In the genomic region with DNA sequence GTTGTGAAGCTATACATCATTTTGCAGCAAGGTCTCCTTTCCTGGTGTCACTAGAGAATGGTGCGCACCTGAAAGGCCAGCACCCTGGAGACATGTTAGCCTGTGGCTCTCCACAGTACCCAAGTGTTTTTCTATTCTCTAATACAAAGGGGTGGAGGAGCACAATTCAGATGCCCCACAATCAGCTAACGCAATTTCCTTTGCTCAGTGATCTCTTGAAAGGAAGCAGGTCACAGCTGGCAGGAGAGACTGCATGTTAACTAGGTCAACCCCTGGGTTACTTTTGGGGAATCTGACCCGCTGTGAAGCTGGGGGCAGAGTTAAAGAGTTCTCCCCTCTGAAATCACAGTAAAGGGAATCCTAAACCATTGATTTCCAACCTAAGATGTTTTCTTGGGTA, we compare ENCODE assay signal across 16 cellular contexts.
DNase-seq lines count a peak whose midpoint lies in the region; ATAC-seq, FAIRE-seq and TF ChIP-seq lines count a peak whose summit lies in the region.
"Had no signal": no experiment of that assay in that cellular context is flagged by ENCODE, and none has a peak within 500 bp of the region (broad histone marks: within the 10 kb centered on the region; RNA-seq: fewer than 3 reads in every experiment).

No MANE protein-coding gene starts in this region.

- H3K27me3 ChIP-seq in GM23338 (ENCODE audit: insufficient read depth): no peaks in the 10 kb centered on the region

- peak overlapping the region; percentile 52; the same call in 1 of the 2 replicates for H3K27ac ChIP-seq in GM23338 (ENCODE audit: low read depth)

- H4K20me1 ChIP-seq in GM23338 (replicated peaks; ENCODE audit: insufficient read depth): no peaks in the 10 kb centered on the region

- ATAC-seq in GM23338: peak; percentile 94
- ATAC-seq in effector memory CD8-positive, alpha-beta T cell (replicated peaks): peak; percentile 85
- no peak for ATAC-seq in HG02763 (IDR thresholded peaks at IDR 0.05; ENCODE audit: unreplicated experiment)
- no peak for ATAC-seq in HG03571 (IDR thresholded peaks at IDR 0.05; ENCODE audit: unreplicated experiment)
- ATAC-seq: K562 had no signal

- no peak for FAIRE-seq in H54 (lab: Jason Lieb, UNC)
- FAIRE-seq: K562 had no signal

- H2AFZ ChIP-seq in GM23338: 0 out of 2 replicates have a peak overlapping the region, but pooled peaks have one; percentile 7

- TF ChIP-seq POLR2A in H54 (IDR thresholded peaks at IDR 0.05; ENCODE audit: low read depth, low read length): no peak

- H3K36me3 Mint-ChIP-seq in GM23338 (ENCODE audit: low read depth) (no peaks in the 10 kb centered on the region), neural crest cell (ENCODE audit: low read depth) (peaks cover 5% of the 10 kb centered on the region)
- H3K36me3 Mint-ChIP-seq in effector memory CD8-positive, alpha-beta T cell (ENCODE audit: insufficient read depth): peaks cover 9% of the 10 kb centered on the region

- H3K9me2 ChIP-seq in GM23338 (ENCODE audit: insufficient read depth): no peaks in the 10 kb centered on the region

- H3K9me3 Mint-ChIP-seq in GM23338 (no peaks in the 10 kb centered on the region), neural crest cell (peaks cover 4% of the 10 kb centered on the region)
- peaks cover 0 to 3% of the 10 kb centered on the region in 2 donors for H3K9me3 Mint-ChIP-seq in effector memory CD8-positive, alpha-beta T cell

- H3K27ac Mint-ChIP-seq in GM23338: peak overlapping the region; percentile 91
- H3K27ac Mint-ChIP-seq in effector memory CD8-positive, alpha-beta T cell: peak overlapping the region in 1 of 2 donors; percentile 84
- H3K27ac Mint-ChIP-seq in neural crest cell (ENCODE audit: unreplicated experiment): peak overlapping the region; percentile 70
- H3K27ac Mint-ChIP-seq: CD4-positive, CD25-positive, alpha-beta regulatory T cell had no signal

- no peaks in the 10 kb centered on the region for H3K79me2 ChIP-seq in GM23338 (replicated peaks; ENCODE audit: insufficient read depth)

- H3K4me3 Mint-ChIP-seq in GM23338 (no peak overlapping the region), neural crest cell (peak overlapping the region; percentile 35)
- H3K4me3 Mint-ChIP-seq in effector memory CD8-positive, alpha-beta T cell: no peak overlapping the region
- H3K4me3 Mint-ChIP-seq: CD4-positive, CD25-positive, alpha-beta regulatory T cell had no signal

- DNase-seq in GM23338 (ENCODE audit: low spot score) (peak; percentile 46), NCI-H69 (lab: John Stamatoyannopoulos, UW) (peak; percentile 47), neural crest cell (ENCODE audit: low read depth, low spot score) (no peak), H54 (ENCODE audit: insufficient read length, low spot score) (no peak)
- no peak for DNase-seq in effector memory CD8-positive, alpha-beta T cell
- DNase-seq: AML-193; CD4-positive, CD25-positive, alpha-beta regulatory T cell; EL; GOT3; NCI-H1417 treated with DMSO at 0.1 percent for 48 hours; NCI-H2029; NCI-H510A treated with DMSO at 0.1 percent for 48 hours; SHP77 treated with DMSO at 0.1 percent for 48 hours had no signal

- TF ChIP-seq CTCF in GM23338 (conservative IDR thresholded peaks at IDR 0.05; ENCODE audit: low read depth in 2 of 2): no peak
- TF ChIP-seq CTCF in neural crest cell (conservative IDR thresholded peaks at IDR 0.05): no peak

- no peaks in the 10 kb centered on the region for H3F3A ChIP-seq in GM23338 (replicated peaks; ENCODE audit: low read depth)

- no peaks in the 10 kb centered on the region for H3K36me3 ChIP-seq in GM23338 (ENCODE audit: insufficient read depth)

- H3K4me1 ChIP-seq in GM23338 (ENCODE audit: insufficient read depth): peaks cover 7% of the 10 kb centered on the region

- H3K4me1 Mint-ChIP-seq in GM23338 (peaks cover 20% of the 10 kb centered on the region), neural crest cell (peaks cover 16% of the 10 kb centered on the region)
- H3K4me1 Mint-ChIP-seq in effector memory CD8-positive, alpha-beta T cell (ENCODE audit: low read depth in 2 of 2): peaks cover 0 to 7% of the 10 kb centered on the region in 2 donors

- peaks cover 3% of the 10 kb centered on the region for H3K27me3 Mint-ChIP-seq in GM23338 (ENCODE audit: insufficient read depth, low read depth, poor library complexity)
- peaks cover 0 to 5% of the 10 kb centered on the region in 2 donors for H3K27me3 Mint-ChIP-seq in effector memory CD8-positive, alpha-beta T cell
- H3K27me3 Mint-ChIP-seq in neural crest cell (ENCODE audit: low read depth): no peaks in the 10 kb centered on the region

- no peak overlapping the region; the same call in 1 of the 2 replicates for H3K4me2 ChIP-seq in GM23338

- H3K4me3 ChIP-seq in GM23338: no peak overlapping the region
- H3K4me3 ChIP-seq: K562 had no signal

TF ChIP-seq in GM23338, 12 proteins besides CTCF, POLR2A, EP300 and RAD21:
- TF ChIP-seq, protein P1, sequence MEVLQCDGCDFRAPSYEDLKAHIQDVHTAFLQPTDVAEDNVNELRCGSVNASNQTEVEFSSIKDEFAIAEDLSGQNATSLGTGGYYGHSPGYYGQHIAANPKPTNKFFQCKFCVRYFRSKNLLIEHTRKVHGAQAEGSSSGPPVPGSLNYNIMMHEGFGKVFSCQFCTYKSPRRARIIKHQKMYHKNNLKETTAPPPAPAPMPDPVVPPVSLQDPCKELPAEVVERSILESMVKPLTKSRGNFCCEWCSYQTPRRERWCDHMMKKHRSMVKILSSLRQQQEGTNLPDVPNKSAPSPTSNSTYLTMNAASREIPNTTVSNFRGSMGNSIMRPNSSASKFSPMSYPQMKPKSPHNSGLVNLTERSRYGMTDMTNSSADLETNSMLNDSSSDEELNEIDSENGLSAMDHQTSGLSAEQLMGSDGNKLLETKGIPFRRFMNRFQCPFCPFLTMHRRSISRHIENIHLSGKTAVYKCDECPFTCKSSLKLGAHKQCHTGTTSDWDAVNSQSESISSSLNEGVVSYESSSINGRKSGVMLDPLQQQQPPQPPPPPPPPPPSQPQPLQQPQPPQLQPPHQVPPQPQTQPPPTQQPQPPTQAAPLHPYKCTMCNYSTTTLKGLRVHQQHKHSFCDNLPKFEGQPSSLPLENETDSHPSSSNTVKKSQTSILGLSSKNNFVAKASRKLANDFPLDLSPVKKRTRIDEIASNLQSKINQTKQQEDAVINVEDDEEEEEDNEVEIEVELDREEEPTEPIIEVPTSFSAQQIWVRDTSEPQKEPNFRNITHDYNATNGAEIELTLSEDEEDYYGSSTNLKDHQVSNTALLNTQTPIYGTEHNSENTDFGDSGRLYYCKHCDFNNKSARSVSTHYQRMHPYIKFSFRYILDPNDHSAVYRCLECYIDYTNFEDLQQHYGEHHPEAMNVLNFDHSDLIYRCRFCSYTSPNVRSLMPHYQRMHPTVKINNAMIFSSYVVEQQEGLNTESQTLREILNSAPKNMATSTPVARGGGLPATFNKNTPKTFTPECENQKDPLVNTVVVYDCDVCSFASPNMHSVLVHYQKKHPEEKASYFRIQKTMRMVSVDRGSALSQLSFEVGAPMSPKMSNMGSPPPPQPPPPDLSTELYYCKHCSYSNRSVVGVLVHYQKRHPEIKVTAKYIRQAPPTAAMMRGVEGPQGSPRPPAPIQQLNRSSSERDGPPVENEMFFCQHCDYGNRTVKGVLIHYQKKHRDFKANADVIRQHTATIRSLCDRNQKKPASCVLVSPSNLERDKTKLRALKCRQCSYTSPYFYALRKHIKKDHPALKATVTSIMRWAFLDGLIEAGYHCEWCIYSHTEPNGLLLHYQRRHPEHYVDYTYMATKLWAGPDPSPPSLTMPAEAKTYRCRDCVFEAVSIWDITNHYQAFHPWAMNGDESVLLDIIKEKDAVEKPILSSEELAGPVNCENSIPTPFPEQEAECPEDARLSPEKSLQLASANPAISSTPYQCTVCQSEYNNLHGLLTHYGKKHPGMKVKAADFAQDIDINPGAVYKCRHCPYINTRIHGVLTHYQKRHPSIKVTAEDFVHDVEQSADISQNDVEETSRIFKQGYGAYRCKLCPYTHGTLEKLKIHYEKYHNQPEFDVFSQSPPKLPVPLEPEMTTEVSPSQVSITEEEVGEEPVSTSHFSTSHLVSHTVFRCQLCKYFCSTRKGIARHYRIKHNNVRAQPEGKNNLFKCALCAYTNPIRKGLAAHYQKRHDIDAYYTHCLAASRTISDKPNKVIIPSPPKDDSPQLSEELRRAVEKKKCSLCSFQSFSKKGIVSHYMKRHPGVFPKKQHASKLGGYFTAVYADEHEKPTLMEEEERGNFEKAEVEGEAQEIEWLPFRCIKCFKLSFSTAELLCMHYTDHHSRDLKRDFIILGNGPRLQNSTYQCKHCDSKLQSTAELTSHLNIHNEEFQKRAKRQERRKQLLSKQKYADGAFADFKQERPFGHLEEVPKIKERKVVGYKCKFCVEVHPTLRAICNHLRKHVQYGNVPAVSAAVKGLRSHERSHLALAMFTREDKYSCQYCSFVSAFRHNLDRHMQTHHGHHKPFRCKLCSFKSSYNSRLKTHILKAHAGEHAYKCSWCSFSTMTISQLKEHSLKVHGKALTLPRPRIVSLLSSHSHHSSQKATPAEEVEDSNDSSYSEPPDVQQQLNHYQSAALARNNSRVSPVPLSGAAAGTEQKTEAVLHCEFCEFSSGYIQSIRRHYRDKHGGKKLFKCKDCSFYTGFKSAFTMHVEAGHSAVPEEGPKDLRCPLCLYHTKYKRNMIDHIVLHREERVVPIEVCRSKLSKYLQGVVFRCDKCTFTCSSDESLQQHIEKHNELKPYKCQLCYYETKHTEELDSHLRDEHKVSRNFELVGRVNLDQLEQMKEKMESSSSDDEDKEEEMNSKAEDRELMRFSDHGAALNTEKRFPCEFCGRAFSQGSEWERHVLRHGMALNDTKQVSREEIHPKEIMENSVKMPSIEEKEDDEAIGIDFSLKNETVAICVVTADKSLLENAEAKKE (CRISPR knock-in tag; IDR thresholded peaks at IDR 0.05): peak; percentile 75; the same call in 1 of the 2 replicates
- no peak for TF ChIP-seq JUNB (IDR thresholded peaks at IDR 0.05; ENCODE audit: unreplicated experiment)

Comparison
In these comparisons a context has a peak if more than half of its experiments do, and no peak if none do; other contexts are left out.
1. ATAC-seq: peak in GM23338 (single experiment) and effector memory CD8-positive, alpha-beta T cell (single experiment); none in HG02763 (single experiment) and HG03571 (single experiment).
2. DNase-seq: peak in GM23338 (single experiment) and NCI-H69 (single experiment); none in effector memory CD8-positive, alpha-beta T cell (0 of 3), neural crest cell (single experiment) and H54 (single experiment).